Comparison of ENCODE assay signal across 32 cellular contexts in genomic region chr9:138105561-138106505, GRCh38.
A peak's percentile ranks its signal among the peaks of the same experiment; 100 is the strongest.
DNase-seq lines count a peak whose midpoint lies in the region; ATAC-seq and TF ChIP-seq lines count a peak whose summit lies in the region.
"Had no signal": no experiment of that assay in that cellular context is flagged by ENCODE, and none has a peak within 500 bp of the region (broad histone marks: within the 10 kb centered on the region; RNA-seq: fewer than 3 reads in every experiment).

No MANE protein-coding gene starts in this region.

- H3K4me3 ChIP-seq in lung (no peak overlapping the region), upper lobe of right lung (no peak overlapping the region), tibial artery (no peak overlapping the region)
- H3K4me3 ChIP-seq: BLaER1, esophagus muscularis mucosa, GM12878, heart left ventricle, Peyer's patch, tibial nerve had no signal

- TF ChIP-seq CTCF in natural killer cell (IDR thresholded peaks at IDR 0.05) (no peak), lung (IDR thresholded peaks at IDR 0.05; ENCODE audit: control extremely low read depth, extremely low read depth) (no peak), upper lobe of right lung (IDR thresholded peaks at IDR 0.05) (no peak), tibial artery (IDR thresholded peaks at IDR 0.05) (no peak)

- no peaks in the 10 kb centered on the region for H3K36me3 ChIP-seq in lung (ENCODE audit: control insufficient read depth in 2 of 2, insufficient read depth in 2 of 2, low read length in 2 of 2)
- no peaks in the 10 kb centered on the region for H3K36me3 ChIP-seq in upper lobe of right lung
- no peaks in the 10 kb centered on the region for H3K36me3 ChIP-seq in tibial artery
- H3K36me3 ChIP-seq: BLaER1, esophagus muscularis mucosa, heart left ventricle, Peyer's patch, tibial nerve had no signal

- no peaks in the 10 kb centered on the region for H3K27me3 ChIP-seq in lung (ENCODE audit: control insufficient read depth, insufficient read depth)
- peaks cover 16% of the 10 kb centered on the region for H3K27me3 ChIP-seq in upper lobe of right lung
- peaks cover 0 to 27% of the 10 kb centered on the region in 2 donors for H3K27me3 ChIP-seq in tibial artery
- H3K27me3 ChIP-seq: BLaER1, Peyer's patch, tibial nerve had no signal

- H3K27me3 Mint-ChIP-seq in natural killer cell treated with Interleukin-12 subunit alpha and Interleukin-12 subunit beta and Interleukin-15 and Interleukin-18, amount 100 ng/mL, for 72 hours: peaks cover 5 to 12% of the 10 kb centered on the region in 2 donors
- H3K27me3 Mint-ChIP-seq in natural killer cell (ENCODE audit: low read depth in 2 of 2): peaks cover 0 to 7% of the 10 kb centered on the region in 2 donors
- H3K27me3 Mint-ChIP-seq in activated T-helper 2 cell treated with anti-CD3 and anti-CD28 coated beads, Interferon-gamma antibody, Interleukin-2, Interleukin-4, amounts not matched to agents 10 μg/mL and 5 μg/mL and 100 μg/mL, durations not matched to agents 14 hours and 24 hours and 36 hours (ENCODE audit: low read depth): no peaks in the 10 kb centered on the region

- H3K9me3 Mint-ChIP-seq in natural killer cell treated with Interleukin-12 subunit alpha and Interleukin-12 subunit beta and Interleukin-15 and Interleukin-18, amount 100 ng/mL, for 72 hours: no peaks in the 10 kb centered on the region
- H3K9me3 Mint-ChIP-seq in natural killer cell: no peaks in the 10 kb centered on the region
- no peaks in the 10 kb centered on the region for H3K9me3 Mint-ChIP-seq in activated T-helper 2 cell treated with anti-CD3 and anti-CD28 coated beads, Interferon-gamma antibody, Interleukin-2, Interleukin-4, amounts not matched to agents 10 μg/mL and 5 μg/mL and 100 μg/mL, durations not matched to agents 14 hours and 24 hours and 36 hours
- H3K9me3 Mint-ChIP-seq: activated naive CD4-positive, alpha-beta T cell treated with anti-CD3 and anti-CD28 coated beads for 36 hours; activated T-cell treated with anti-CD3 and anti-CD28 coated beads, Interleukin-2, amount 50 U/mL, for 72 hours; central memory CD8-positive, alpha-beta T cell; stimulated activated naive CD8-positive, alpha-beta T cell treated with anti-CD3 and anti-CD28 coated beads, Interleukin-15, Interleukin-2, amounts not matched to agents 100 ng/mL and 50 ng/mL, for 24 hours; T-helper 2 cell treated with Interferon-gamma antibody and Interleukin-4, amounts not matched to agents 5 μg/mL and 100 μg/mL, for 36 hours had no signal

- H3K4me1 ChIP-seq in lung (ENCODE audit: control insufficient read depth in 2 of 2, insufficient read depth in 2 of 2, low read length in 2 of 2) (no peaks in the 10 kb centered on the region), upper lobe of right lung (no peaks in the 10 kb centered on the region), tibial artery (no peaks in the 10 kb centered on the region)
- H3K4me1 ChIP-seq: esophagus muscularis mucosa, heart left ventricle, parathyroid adenoma, Peyer's patch, tibial nerve had no signal

- H3K9me3 ChIP-seq in lung (ENCODE audit: control insufficient read depth in 2 of 2, insufficient read depth in 1 of 2, low read length in 1 of 2): peaks cover 0 to 2% of the 10 kb centered on the region in 2 donors
- no peaks in the 10 kb centered on the region for H3K9me3 ChIP-seq in upper lobe of right lung
- no peaks in the 10 kb centered on the region for H3K9me3 ChIP-seq in tibial artery
- H3K9me3 ChIP-seq: BLaER1, esophagus muscularis mucosa, heart left ventricle, Peyer's patch, tibial nerve had no signal

- H3K27ac ChIP-seq in lung (ENCODE audit: low read depth in 1 of 2, low read length in 1 of 2): no peak overlapping the region
- H3K27ac ChIP-seq in upper lobe of right lung: no peak overlapping the region
- H3K27ac ChIP-seq in tibial artery: no peak overlapping the region
- H3K27ac ChIP-seq: BLaER1, esophagus muscularis mucosa, heart left ventricle, parathyroid adenoma, Peyer's patch, tibial nerve had no signal

- WGBS in lung, 2 donors: 89 to 94% methylated on average over 26 of the region's 26 CpGs

- intact Hi-C loops in natural killer cell (cut with micrococcal nuclease) (no loop called here), upper lobe of right lung (cut with DNase I) (no loop called here), tibial artery (cut with DNase I; ENCODE audit: low total_unique reads) (no loop called here)
- intact Hi-C loops in activated T-helper 2 cell treated with anti-CD3 and anti-CD28 coated beads, Interferon-gamma antibody, Interleukin-2, Interleukin-4, amounts not matched to agents 10 μg/mL and 5 μg/mL and 100 μg/mL, durations not matched to agents 14 hours and 24 hours and 36 hours (cut with micrococcal nuclease): no loop called here

- no peaks in the 10 kb centered on the region for H3K4me1 Mint-ChIP-seq in natural killer cell treated with Interleukin-12 subunit alpha and Interleukin-12 subunit beta and Interleukin-15 and Interleukin-18, amount 100 ng/mL, for 72 hours (ENCODE audit: low read depth in 2 of 2)
- no peaks in the 10 kb centered on the region for H3K4me1 Mint-ChIP-seq in natural killer cell
- H3K4me1 Mint-ChIP-seq in activated T-helper 2 cell treated with anti-CD3 and anti-CD28 coated beads, Interferon-gamma antibody, Interleukin-2, Interleukin-4, amounts not matched to agents 10 μg/mL and 5 μg/mL and 100 μg/mL, durations not matched to agents 14 hours and 24 hours and 36 hours (ENCODE audit: low read depth): no peaks in the 10 kb centered on the region
- H3K4me1 Mint-ChIP-seq: central memory CD8-positive, alpha-beta T cell had no signal

- no peak overlapping the region for H3K27ac Mint-ChIP-seq in natural killer cell treated with Interleukin-12 subunit alpha and Interleukin-12 subunit beta and Interleukin-15 and Interleukin-18, amount 100 ng/mL, for 72 hours
- no peak overlapping the region for H3K27ac Mint-ChIP-seq in natural killer cell
- no peak overlapping the region for H3K27ac Mint-ChIP-seq in activated T-helper 2 cell treated with anti-CD3 and anti-CD28 coated beads, Interferon-gamma antibody, Interleukin-2, Interleukin-4, amounts not matched to agents 10 μg/mL and 5 μg/mL and 100 μg/mL, durations not matched to agents 14 hours and 24 hours and 36 hours
- H3K27ac Mint-ChIP-seq: activated naive CD4-positive, alpha-beta T cell treated with anti-CD3 and anti-CD28 coated beads for 36 hours; activated T-cell treated with anti-CD3 and anti-CD28 coated beads, Interleukin-2, amount 50 U/mL, for 72 hours; stimulated activated naive CD8-positive, alpha-beta T cell treated with anti-CD3 and anti-CD28 coated beads, Interleukin-15, Interleukin-2, amounts not matched to agents 100 ng/mL and 50 ng/mL, for 24 hours; T-helper 2 cell treated with Interferon-gamma antibody and Interleukin-4, amounts not matched to agents 5 μg/mL and 100 μg/mL, for 36 hours had no signal

- H3K4me3 Mint-ChIP-seq in natural killer cell treated with Interleukin-12 subunit alpha and Interleukin-12 subunit beta and Interleukin-15 and Interleukin-18, amount 100 ng/mL, for 72 hours: no peak overlapping the region
- H3K4me3 Mint-ChIP-seq in natural killer cell: no peak overlapping the region
- H3K4me3 Mint-ChIP-seq in activated T-helper 2 cell treated with anti-CD3 and anti-CD28 coated beads, Interferon-gamma antibody, Interleukin-2, Interleukin-4, amounts not matched to agents 10 μg/mL and 5 μg/mL and 100 μg/mL, durations not matched to agents 14 hours and 24 hours and 36 hours (ENCODE audit: low read depth): no peak overlapping the region
- H3K4me3 Mint-ChIP-seq: activated naive CD4-positive, alpha-beta T cell treated with anti-CD3 and anti-CD28 coated beads for 36 hours; activated T-cell treated with anti-CD3 and anti-CD28 coated beads, Interleukin-2, amount 50 U/mL, for 72 hours; central memory CD8-positive, alpha-beta T cell; stimulated activated naive CD8-positive, alpha-beta T cell treated with anti-CD3 and anti-CD28 coated beads, Interleukin-15, Interleukin-2, amounts not matched to agents 100 ng/mL and 50 ng/mL, for 24 hours; T-helper 2 cell treated with Interferon-gamma antibody and Interleukin-4, amounts not matched to agents 5 μg/mL and 100 μg/mL, for 36 hours had no signal

- H3K36me3 Mint-ChIP-seq in natural killer cell treated with Interleukin-12 subunit alpha and Interleukin-12 subunit beta and Interleukin-15 and Interleukin-18, amount 100 ng/mL, for 72 hours: no peaks in the 10 kb centered on the region
- no peaks in the 10 kb centered on the region for H3K36me3 Mint-ChIP-seq in natural killer cell
- H3K36me3 Mint-ChIP-seq in activated T-helper 2 cell treated with anti-CD3 and anti-CD28 coated beads, Interferon-gamma antibody, Interleukin-2, Interleukin-4, amounts not matched to agents 10 μg/mL and 5 μg/mL and 100 μg/mL, durations not matched to agents 14 hours and 24 hours and 36 hours (ENCODE audit: low read depth): no peaks in the 10 kb centered on the region

- peak; percentile 57 for DNase-seq in natural killer cell treated with Interleukin-12 subunit alpha and Interleukin-12 subunit beta and Interleukin-15 and Interleukin-18, amount 100 ng/mL, for 72 hours (ENCODE audit: low spot score)
- DNase-seq in natural killer cell (no peak), lung (ENCODE audit: low spot score) (peak; percentile 21), upper lobe of right lung (peak; percentile 40), medulla oblongata (ENCODE audit: extremely low spot score) (no peak), tibial artery (no peak)
- peak; percentile 5 for DNase-seq in activated T-helper 2 cell treated with anti-CD3 and anti-CD28 coated beads, Interferon-gamma antibody, Interleukin-2, Interleukin-4, amounts not matched to agents 10 μg/mL and 5 μg/mL and 100 μg/mL, durations not matched to agents 14 hours and 24 hours and 36 hours (ENCODE audit: low spot score)
- DNase-seq: activated naive CD4-positive, alpha-beta T cell treated with anti-CD3 and anti-CD28 coated beads for 36 hours; activated T-cell treated with anti-CD3 and anti-CD28 coated beads, Interleukin-2, amount 50 U/mL, for 72 hours; dermis blood vessel endothelial cell; EL; foreskin fibroblast; HCEC 1CT; heart left ventricle; Kasumi-1; kidney glomerular epithelial cell; mammary epithelial cell; NCI-H1436 treated with DMSO at 0.1 percent for 48 hours; NCI-H2107; NCI-H748 treated with DMSO at 0.1 percent for 48 hours; right cardiac atrium; SHP77 had no signal

- no peak for ATAC-seq in natural killer cell treated with Interleukin-12 subunit alpha and Interleukin-12 subunit beta and Interleukin-15 and Interleukin-18, amount 100 ng/mL, for 72 hours
- ATAC-seq in natural killer cell (no peak), lung (ENCODE audit: insufficient read depth, low FRiP score) (no peak), upper lobe of right lung (peak; percentile 19), GM21576 (IDR thresholded peaks at IDR 0.05; ENCODE audit: unreplicated experiment) (no peak)
- ATAC-seq: activated T-cell treated with anti-CD3 and anti-CD28 coated beads, Interleukin-2, amount 50 U/mL, for 72 hours; GM12878 had no signal

Comparison
In these comparisons a context has a peak if more than half of its experiments do, and no peak if none do; other contexts are left out.
1. DNase-seq: peak in natural killer cell treated with Interleukin-12 subunit alpha and Interleukin-12 subunit beta and Interleukin-15 and Interleukin-18, amount 100 ng/mL, for 72 hours (single experiment), activated T-helper 2 cell treated with anti-CD3 and anti-CD28 coated beads, Interferon-gamma antibody, Interleukin-2, Interleukin-4, amounts not matched to agents 10 μg/mL and 5 μg/mL and 100 μg/mL, durations not matched to agents 14 hours and 24 hours and 36 hours (single experiment), lung (single experiment) and upper lobe of right lung (single experiment); none in natural killer cell (single experiment), medulla oblongata (single experiment) and tibial artery (0 of 2).